8 cellular contexts compared by ENCODE assay signal in genomic region chr16:72400257-72401078, GRCh38.
DNase-seq lines count a peak whose midpoint lies in the region; ATAC-seq lines count a peak whose summit lies in the region.

No MANE protein-coding gene starts in this region.

- peak; percentile 16 for DNase-seq in NCI-H1436 (lab: John Stamatoyannopoulos, UW)
- DNase-seq in NCI-H1436 treated with DMSO at 0.1 percent for 48 hours (lab: John Stamatoyannopoulos, UW): no peak
- DNase-seq in NCI-H2107 treated with DMSO at 0.1 percent for 48 hours (lab: John Stamatoyannopoulos, UW; ENCODE audit: unreplicated experiment): peak; percentile 45
- DNase-seq in activated CD4-positive, alpha-beta T cell treated with anti-CD3 and anti-CD28 coated beads, Interleukin-2, amount 50 U/mL, for 48 hours: peak; percentile 21 to 30
- DNase-seq in glomerular endothelial cell (ENCODE audit: extremely low read depth, low read depth, low spot score): peak; percentile 44
- peak; percentile 48 for DNase-seq in renal cortical epithelial cell (ENCODE audit: low read depth)

- ATAC-seq in GM21723 (IDR thresholded peaks at IDR 0.05; ENCODE audit: unreplicated experiment): peak; percentile 76
- ATAC-seq in HG02885 (IDR thresholded peaks at IDR 0.05; ENCODE audit: poor library complexity, unreplicated experiment): no peak
